Comparison of ENCODE assay signal across 8 cellular contexts in genomic region chr3:14947105-14947885, GRCh38. TPM values are rescaled to one million over a fixed set of nuclear protein-coding genes. Genes with fewer than 3 reads are reported as not detected.
DNase-seq lines count a peak whose midpoint lies in the region; ATAC-seq and TF ChIP-seq lines count a peak whose summit lies in the region.

NR2C2 (plus strand) TSS chr3:14947583; CDS start chr3:15003915, 56,332 bp downstream.

- DNase-seq in DMS53 (lab: John Stamatoyannopoulos, UW) (peak; percentile 80), KBM-7 (peak; percentile 85), RWPE1 (ENCODE audit: low spot score) (peak; percentile 86), fibroblast of mammary gland (ENCODE audit: low read depth) (peak; percentile 63), natural killer cell (peak; percentile 84)
- DNase-seq in activated T-helper 1 cell treated with anti-CD3 and anti-CD28 coated beads, Interleukin-2, amount 50 U/mL, for 16 hours (ENCODE audit: low read depth in 1 of 2, low spot score in 1 of 2): peak; percentile 79 to 83
- peak; percentile 81 to 89 (median 86) for DNase-seq in stimulated activated naive CD4-positive, alpha-beta T cell (lab: John Stamatoyannopoulos, UW)

- ATAC-seq in GM21619 (IDR thresholded peaks at IDR 0.05; ENCODE audit: unreplicated experiment) (peak; percentile 49), natural killer cell (peak; percentile 56 to 78 (median 69))

- H3K9me3 Mint-ChIP-seq in natural killer cell: no peaks in the 10 kb centered on the region

- CTCF ChIA-PET in RWPE1 (lab: Yijun Ruan, JAX): no interaction called here

- H3K4me1 Mint-ChIP-seq in natural killer cell: peaks cover 35 to 42% of the 10 kb centered on the region in 2 donors

- H3K4me3 Mint-ChIP-seq in natural killer cell: peak within 1 kb of the TSS; percentile 98

- H3K36me3 Mint-ChIP-seq in natural killer cell: no peaks in the 10 kb centered on the region

- peak within 1 kb of the TSS; percentile 98 to 100 for H3K27ac Mint-ChIP-seq in natural killer cell

- POLR2A ChIA-PET in RWPE1 (lab: Yijun Ruan, JAX; ENCODE audit: low non-redundant PET): interaction anchor here (0.6 kb wide), 1 partner anchor 64 kb away, joined by 3 read pairs; no protein-coding TSS in a partner anchor

- no peaks in the 10 kb centered on the region for H3K27me3 Mint-ChIP-seq in natural killer cell (ENCODE audit: low read depth in 2 of 2)

- TF ChIP-seq CTCF in RWPE1 (conservative IDR thresholded peaks at IDR 0.05; ENCODE audit: low read depth) (no peak), fibroblast of mammary gland (conservative IDR thresholded peaks at IDR 0.05; ENCODE audit: control insufficient read depth, insufficient read depth, low read depth, low read length) (no peak), natural killer cell (IDR thresholded peaks at IDR 0.05) (no peak)

- in situ Hi-C loops in KBM-7 (cut with MboI; ENCODE audit: low pct_unique_long_range_greater_than_20kb, low sequenced_read_pairs): loop anchor here (25.0 kb wide), 1 partner anchor 465 kb away; no protein-coding TSS in a partner anchor

- H3K4me3 ChIP-seq in fibroblast of mammary gland (ENCODE audit: control insufficient read depth, low read depth, low read length): peak within 1 kb of the TSS; percentile 82

- H3K27ac ChIP-seq in RWPE1: peak within 1 kb of the TSS; percentile 99

- intact Hi-C loops in natural killer cell (cut with micrococcal nuclease): loop anchor here (1.0 to 5.0 kb wide), 3 partner anchors 40 to 296 kb away; partner anchors contain the start of gene CCDC174

RNA-seq across cellular contexts. Expression of gene NR2C2, which starts in this region (rescaled TPM):
- total RNA-seq in natural killer cell: 10 to 100 TPM; 70.4 to 94.3 (median 81.6) TPM

Comparison
In these comparisons a context has a peak if more than half of its experiments do, and no peak if none do; other contexts are left out.
1. Peak in every context shown above with its lines: DNase-seq, ATAC-seq, H3K4me3 ChIP-seq and H3K27ac ChIP-seq.